In the genomic region with DNA sequence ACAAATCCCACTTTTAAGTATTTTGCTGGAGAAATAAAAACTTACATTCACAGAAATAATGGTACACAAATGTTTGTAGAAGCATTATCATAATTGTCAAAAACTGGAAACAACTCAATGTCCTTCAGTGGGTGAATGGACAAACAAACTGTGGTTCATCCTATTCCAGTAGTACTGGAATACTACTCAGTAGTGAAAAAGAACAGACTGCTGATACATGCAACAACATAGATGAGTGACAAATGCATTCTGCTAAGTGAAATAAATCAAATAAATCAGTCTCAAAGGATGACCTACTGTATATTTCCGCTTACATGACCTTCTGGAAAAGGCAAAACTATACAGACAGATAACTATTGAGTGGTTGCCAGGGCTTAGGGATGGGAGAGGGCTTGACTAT, we compare ENCODE assay signal across 34 cellular contexts.
"Had no signal": no experiment of that assay in that cellular context is flagged by ENCODE, and none has a peak within 500 bp of the region (broad histone marks: within the 10 kb centered on the region; RNA-seq: fewer than 3 reads in every experiment).

No MANE protein-coding gene starts in this region.

- H3K36me3 ChIP-seq: adrenal gland, brain microvascular endothelial cell, breast epithelium had no signal

- H3K27ac ChIP-seq: adrenal gland, body of pancreas, brain microvascular endothelial cell, breast epithelium, VCaP had no signal

- H3K27me3 ChIP-seq: adrenal gland, body of pancreas, brain microvascular endothelial cell, breast epithelium had no signal

- ATAC-seq: activated CD8-positive, alpha-beta T cell treated with anti-CD3 and anti-CD28 coated beads for 36 hours; activated naive CD4-positive, alpha-beta T cell treated with anti-CD3 and anti-CD28 coated beads, Interleukin-2, amount 50 U/mL, for 72 hours; activated T-cell treated with anti-CD3 and anti-CD28 coated beads, Interleukin-2, amount 50 U/mL, for 4 hours; activated T-cell treated with anti-CD3 and anti-CD28 coated beads, Interleukin-2, amount 50 U/mL, for 72 hours; activated T-helper 17 cell treated with anti-CD3 and anti-CD28 coated beads, Interleukin-2, amount 50 U/mL, for 72 hours; body of pancreas had no signal

- H3K4me1 ChIP-seq: breast epithelium had no signal

- H3K36me3 Mint-ChIP-seq: activated CD4-positive, alpha-beta memory T cell treated with anti-CD3 and anti-CD28 coated beads for 36 hours; activated naive CD8-positive, alpha-beta T cell treated with anti-CD3 and anti-CD28 coated beads, Interleukin-2, amount 10 ng/mL, durations not matched to agents 7 days and 5 days had no signal

- H3K27ac Mint-ChIP-seq: activated B cell treated with CpG ODN at 0.5 μM for 24 hours; activated CD4-positive, alpha-beta memory T cell treated with anti-CD3 and anti-CD28 coated beads for 36 hours; activated CD4-positive, alpha-beta T cell treated with anti-CD3 and anti-CD28 coated beads, Interleukin-2, amount 10 ng/mL, durations not matched to agents 24 days and 14 days; activated CD8-positive, alpha-beta T cell treated with anti-CD3 and anti-CD28 coated beads for 36 hours; activated naive CD4-positive, alpha-beta T cell treated with anti-CD3 and anti-CD28 coated beads for 36 hours; activated naive CD8-positive, alpha-beta T cell treated with anti-CD3 and anti-CD28 coated beads, Interleukin-2, amount 10 ng/mL, durations not matched to agents 7 days and 5 days; activated T-cell treated with anti-CD3 and anti-CD28 coated beads, Interleukin-2, amount 50 U/mL, for 72 hours; activated T-helper 1 cell treated with anti-CD3 and anti-CD28 coated beads, Interleukin-12 subunit alpha, Interleukin-12 subunit beta, Interleukin-2, Interleukin-4 antibody, amounts not matched to agents 30 ng/mL and 10 ng/mL and 1 ng/mL, durations not matched to agents 14 hours and 24 hours and 36 hours; activated T-helper 17 cell treated with anti-CD3 and anti-CD28 coated beads, Interleukin-2, amount 50 U/mL, for 72 hours; T-helper 1 cell treated with Interleukin-12 subunit alpha and Interleukin-12 subunit beta and Interleukin-4 antibody, amounts not matched to agents 30 μg/mL and 1 μg/mL, for 36 hours; T-helper 2 cell treated with Interferon-gamma antibody and Interleukin-4, amounts not matched to agents 5 μg/mL and 100 μg/mL, for 36 hours had no signal

- H3K27me3 Mint-ChIP-seq: activated B cell treated with CpG ODN at 0.5 μM for 24 hours; activated CD4-positive, alpha-beta memory T cell treated with anti-CD3 and anti-CD28 coated beads for 36 hours; activated CD4-positive, alpha-beta T cell treated with anti-CD3 and anti-CD28 coated beads, Interleukin-2, amount 10 ng/mL, durations not matched to agents 24 days and 14 days; activated CD8-positive, alpha-beta T cell treated with anti-CD3 and anti-CD28 coated beads for 36 hours; activated naive CD8-positive, alpha-beta T cell treated with anti-CD3 and anti-CD28 coated beads, Interleukin-2, amount 10 ng/mL, durations not matched to agents 7 days and 5 days; activated T-helper 17 cell treated with anti-CD3 and anti-CD28 coated beads, Interleukin-2, amount 50 U/mL, for 72 hours had no signal

- DNase-seq: activated B cell treated with CpG ODN at 0.5 μM for 24 hours; activated CD4-positive, alpha-beta memory T cell treated with anti-CD3 and anti-CD28 coated beads for 36 hours; activated CD4-positive, alpha-beta T cell treated with anti-CD3 and anti-CD28 coated beads for 4 hours; activated CD4-positive, alpha-beta T cell treated with anti-CD3 and anti-CD28 coated beads, Interleukin-2, amount 10 ng/mL, durations not matched to agents 24 days and 14 days; activated CD4-positive, alpha-beta T cell treated with anti-CD3 and anti-CD28 coated beads, Interleukin-2, amount 50 U/mL, for 1 hour; activated CD4-positive, alpha-beta T cell treated with anti-CD3 and anti-CD28 coated beads, Interleukin-2, amount 50 U/mL, for 4 hours; activated CD4-positive, CD25-positive, alpha-beta regulatory T cell treated with anti-CD3 and anti-CD28 coated beads, Interleukin-2, amount 50 U/mL, for 72 hours; activated CD8-positive, alpha-beta memory T cell treated with anti-CD3 and anti-CD28 coated beads, Interleukin-2, amount 50 U/mL, for 4 hours; activated CD8-positive, alpha-beta T cell treated with anti-CD3 and anti-CD28 coated beads for 36 hours; activated effector memory CD4-positive, alpha-beta T cell treated with anti-CD3 and anti-CD28 coated beads, Interleukin-2, amount 50 U/mL, for 16 hours; activated gamma-delta T cell treated with Interleukin-2 at 50 U/mL for 16 hours; activated naive CD4-positive, alpha-beta T cell; activated naive CD4-positive, alpha-beta T cell treated with anti-CD3 and anti-CD28 coated beads for 36 hours; activated naive CD8-positive, alpha-beta T cell treated with anti-CD3 and anti-CD28 coated beads, Interleukin-2, amount 10 ng/mL, durations not matched to agents 7 days and 5 days; activated T-cell treated with anti-CD3 and anti-CD28 coated beads for 4 hours; activated T-cell treated with anti-CD3 and anti-CD28 coated beads, Interleukin-2, amount 50 U/mL, for 1 hour; activated T-cell treated with anti-CD3 and anti-CD28 coated beads, Interleukin-2, amount 50 U/mL, for 4 hours; activated T-cell treated with anti-CD3 and anti-CD28 coated beads, Interleukin-2, amount 50 U/mL, for 72 hours; adrenal gland; amniotic stem cell; aorta; body of pancreas; brain microvascular endothelial cell; central memory CD4-positive, alpha-beta T cell; T-helper 1 cell; T-helper 2 cell; T-helper 9 cell had no signal

- H3K4me1 Mint-ChIP-seq: activated B cell treated with CpG ODN at 0.5 μM for 24 hours; activated T-helper 17 cell treated with anti-CD3 and anti-CD28 coated beads, Interleukin-2, amount 50 U/mL, for 72 hours had no signal

- H3K9me3 Mint-ChIP-seq: activated CD4-positive, alpha-beta memory T cell treated with anti-CD3 and anti-CD28 coated beads for 36 hours; activated CD4-positive, alpha-beta T cell treated with anti-CD3 and anti-CD28 coated beads, Interleukin-2, amount 10 ng/mL, durations not matched to agents 24 days and 14 days; activated CD8-positive, alpha-beta T cell treated with anti-CD3 and anti-CD28 coated beads for 36 hours; activated naive CD4-positive, alpha-beta T cell treated with anti-CD3 and anti-CD28 coated beads, Interleukin-2, amount 50 U/mL, for 72 hours; activated T-cell treated with anti-CD3 and anti-CD28 coated beads, Interleukin-2, amount 50 U/mL, for 4 hours; activated T-cell treated with anti-CD3 and anti-CD28 coated beads, Interleukin-2, amount 50 U/mL, for 72 hours; activated T-helper 17 cell treated with anti-CD3 and anti-CD28 coated beads, Interleukin-2, amount 50 U/mL, for 72 hours; T-helper 1 cell treated with Interleukin-12 subunit alpha and Interleukin-12 subunit beta and Interleukin-4 antibody, amounts not matched to agents 30 μg/mL and 1 μg/mL, for 36 hours; T-helper 2 cell treated with Interferon-gamma antibody and Interleukin-4, amounts not matched to agents 5 μg/mL and 100 μg/mL, for 36 hours had no signal

- H3K4me3 Mint-ChIP-seq: activated B cell treated with CpG ODN at 0.5 μM for 24 hours; activated CD4-positive, alpha-beta memory T cell treated with anti-CD3 and anti-CD28 coated beads for 36 hours; activated CD4-positive, alpha-beta T cell treated with anti-CD3 and anti-CD28 coated beads, Interleukin-2, amount 10 ng/mL, durations not matched to agents 24 days and 14 days; activated CD8-positive, alpha-beta T cell treated with anti-CD3 and anti-CD28 coated beads for 36 hours; activated naive CD4-positive, alpha-beta T cell treated with anti-CD3 and anti-CD28 coated beads for 36 hours; activated naive CD8-positive, alpha-beta T cell treated with anti-CD3 and anti-CD28 coated beads, Interleukin-2, amount 10 ng/mL, durations not matched to agents 7 days and 5 days; activated T-cell treated with anti-CD3 and anti-CD28 coated beads, Interleukin-2, amount 50 U/mL, for 4 hours; activated T-cell treated with anti-CD3 and anti-CD28 coated beads, Interleukin-2, amount 50 U/mL, for 72 hours; activated T-helper 1 cell treated with anti-CD3 and anti-CD28 coated beads, Interleukin-12 subunit alpha, Interleukin-12 subunit beta, Interleukin-2, Interleukin-4 antibody, amounts not matched to agents 30 ng/mL and 10 ng/mL and 1 ng/mL, durations not matched to agents 14 hours and 24 hours and 36 hours; activated T-helper 17 cell treated with anti-CD3 and anti-CD28 coated beads, Interleukin-2, amount 50 U/mL, for 72 hours; T-helper 1 cell treated with Interleukin-12 subunit alpha and Interleukin-12 subunit beta and Interleukin-4 antibody, amounts not matched to agents 30 μg/mL and 1 μg/mL, for 36 hours; T-helper 2 cell treated with Interferon-gamma antibody and Interleukin-4, amounts not matched to agents 5 μg/mL and 100 μg/mL, for 36 hours had no signal

- H3K9me3 ChIP-seq: adrenal gland, body of pancreas, breast epithelium had no signal

- H3K4me3 ChIP-seq: adrenal gland, body of pancreas, breast epithelium had no signal
